8 cellular contexts compared by ENCODE assay signal in genomic region chr18:61893971-61894750, GRCh38. TPM values are rescaled to one million over a fixed set of nuclear protein-coding genes. Genes with fewer than 3 reads are reported as not detected.
DNase-seq lines count a peak whose midpoint lies in the region; ATAC-seq lines count a peak whose summit lies in the region.

No MANE protein-coding gene starts in this region.

- peaks cover 32% of the 10 kb centered on the region for H3K27me3 Mint-ChIP-seq in activated CD4-positive, alpha-beta memory T cell treated with anti-CD3 and anti-CD28 coated beads for 36 hours

- intact Hi-C loops in activated CD4-positive, alpha-beta memory T cell treated with anti-CD3 and anti-CD28 coated beads for 36 hours (cut with micrococcal nuclease): loop anchor here (1.0 to 10.0 kb wide), 4 partner anchors 58 to 339 kb away; partner anchors contain the start of genes PIGN and RELCH

- H3K9me3 Mint-ChIP-seq in activated CD4-positive, alpha-beta memory T cell treated with anti-CD3 and anti-CD28 coated beads for 36 hours: no peaks in the 10 kb centered on the region

- H3K36me3 Mint-ChIP-seq in activated CD4-positive, alpha-beta memory T cell treated with anti-CD3 and anti-CD28 coated beads for 36 hours: no peaks in the 10 kb centered on the region

- ATAC-seq in HG02981 (IDR thresholded peaks at IDR 0.05; ENCODE audit: unreplicated experiment): peak; percentile 65

- no peak overlapping the region for H3K27ac Mint-ChIP-seq in activated CD4-positive, alpha-beta memory T cell treated with anti-CD3 and anti-CD28 coated beads for 36 hours

- CTCF ChIA-PET in activated CD4-positive, alpha-beta memory T cell treated with anti-CD3 and anti-CD28 coated beads for 36 hours (lab: Charles Lee): no interaction called here

- DNase-seq in SIG-M5 treated with dmso at 0.1 percent for 504 hours (lab: John Stamatoyannopoulos, UW; ENCODE audit: unreplicated experiment) (peak; percentile 33), SIG-M5 (lab: John Stamatoyannopoulos, UW) (no peak), NCI-H2227 (lab: John Stamatoyannopoulos, UW; ENCODE audit: unreplicated experiment) (peak; percentile 64), medulla oblongata (ENCODE audit: extremely low spot score) (peak; percentile 89)
- peak; percentile 77 for DNase-seq in activated CD4-positive, alpha-beta memory T cell treated with anti-CD3 and anti-CD28 coated beads for 36 hours
- DNase-seq in effector CD8-positive, alpha-beta T cell (lab: John Stamatoyannopoulos, UW): peak; percentile 29
- DNase-seq in stimulated activated CD4-positive, alpha-beta T cell treated with anti-CD3 and anti-CD28 coated beads, TNF-alpha, amount 100 ng/mL, for 24 hours (ENCODE audit: low read depth in 3 of 3): peak; percentile 14 to 65 (median 41)

- H3K4me1 Mint-ChIP-seq in activated CD4-positive, alpha-beta memory T cell treated with anti-CD3 and anti-CD28 coated beads for 36 hours (ENCODE audit: low read depth): peaks cover 8% of the 10 kb centered on the region

- POLR2A ChIA-PET in activated CD4-positive, alpha-beta memory T cell treated with anti-CD3 and anti-CD28 coated beads for 36 hours (lab: Charles Lee): interaction anchor here (0.7 kb wide), 1 partner anchor 58 kb away, joined by 3 read pairs; no protein-coding TSS in a partner anchor

- peak overlapping the region; percentile 74 for H3K4me3 Mint-ChIP-seq in activated CD4-positive, alpha-beta memory T cell treated with anti-CD3 and anti-CD28 coated beads for 36 hours

RNA-seq across cellular contexts. Expression of gene RNF152, which starts 1.4 kb away (rescaled TPM):
- total RNA-seq in activated CD4-positive, alpha-beta memory T cell treated with anti-CD3 and anti-CD28 coated beads for 36 hours: under 1 TPM; 0.12 to 0.26 TPM
